ENCODE assay signal across 17 cellular contexts in genomic region chrX:95057341-95057740, GRCh38.
DNase-seq lines count a peak whose midpoint lies in the region; ATAC-seq, FAIRE-seq and TF ChIP-seq lines count a peak whose summit lies in the region.
"Had no signal": no experiment of that assay in that cellular context is flagged by ENCODE, and none has a peak within 500 bp of the region (broad histone marks: within the 10 kb centered on the region; RNA-seq: fewer than 3 reads in every experiment).

No MANE protein-coding gene starts in this region.

- TF ChIP-seq CTCF in retinal pigment epithelial cell (conservative IDR thresholded peaks at IDR 0.05; ENCODE audit: low read depth, low read length) = no peak

- DNase-seq in EL = peak; percentile 26
- peak; percentile 16 for DNase-seq in RCC 7860 (ENCODE audit: low spot score)
- DNase-seq in fibroblast of gingiva (ENCODE audit: low read depth) = peak; percentile 3
- DNase-seq in retinal pigment epithelial cell (ENCODE audit: low read depth) = peak; percentile 66
- no peak for DNase-seq in DMS 273 treated with DMSO at 0.1 percent for 48 hours (lab: John Stamatoyannopoulos, UW)
- DNase-seq in NCI-H226 = no peak
- no peak for DNase-seq in activated CD4-positive, alpha-beta memory T cell treated with anti-CD3 and anti-CD28 coated beads for 36 hours
- DNase-seq: COR-L47, DMS153, Kasumi-1, NCI-H187 treated with DMSO at 0.1 percent for 48 hours, NCI-H2171, NCI-H748 treated with DMSO at 0.1 percent for 48 hours, OCI-M1 had no signal

- CTCF ChIA-PET in activated CD4-positive, alpha-beta memory T cell treated with anti-CD3 and anti-CD28 coated beads for 36 hours (lab: Charles Lee) = no interaction called here

- FAIRE-seq in RCC 7860 (lab: Jason Lieb, UNC) = peak; percentile 90
- FAIRE-seq: H54 had no signal

- no peaks in the 10 kb centered on the region for H3K27me3 Mint-ChIP-seq in activated CD4-positive, alpha-beta memory T cell treated with anti-CD3 and anti-CD28 coated beads for 36 hours
- H3K27me3 Mint-ChIP-seq: IgD-negative memory B cell had no signal

- H3K4me3 ChIP-seq in retinal pigment epithelial cell (ENCODE audit: low read length) = no peak overlapping the region

- H3K27ac Mint-ChIP-seq in activated CD4-positive, alpha-beta memory T cell treated with anti-CD3 and anti-CD28 coated beads for 36 hours = no peak overlapping the region
- H3K27ac Mint-ChIP-seq: IgD-negative memory B cell had no signal

- H3K4me3 Mint-ChIP-seq in activated CD4-positive, alpha-beta memory T cell treated with anti-CD3 and anti-CD28 coated beads for 36 hours = no peak overlapping the region
- H3K4me3 Mint-ChIP-seq: IgD-negative memory B cell had no signal

- intact Hi-C loops in activated CD4-positive, alpha-beta memory T cell treated with anti-CD3 and anti-CD28 coated beads for 36 hours (cut with micrococcal nuclease) = no loop called here

- H3K36me3 Mint-ChIP-seq in activated CD4-positive, alpha-beta memory T cell treated with anti-CD3 and anti-CD28 coated beads for 36 hours = no peaks in the 10 kb centered on the region
- H3K36me3 Mint-ChIP-seq: IgD-negative memory B cell had no signal

- POLR2A ChIA-PET in activated CD4-positive, alpha-beta memory T cell treated with anti-CD3 and anti-CD28 coated beads for 36 hours (lab: Charles Lee) = no interaction called here

- H3K4me1 Mint-ChIP-seq in activated CD4-positive, alpha-beta memory T cell treated with anti-CD3 and anti-CD28 coated beads for 36 hours (ENCODE audit: low read depth) = no peaks in the 10 kb centered on the region
- H3K4me1 Mint-ChIP-seq: IgD-negative memory B cell had no signal

- no peaks in the 10 kb centered on the region for H3K9me3 Mint-ChIP-seq in activated CD4-positive, alpha-beta memory T cell treated with anti-CD3 and anti-CD28 coated beads for 36 hours

- ATAC-seq in HG02623 (IDR thresholded peaks at IDR 0.05; ENCODE audit: unreplicated experiment) = no peak

Comparison
In these comparisons a context has a peak if more than half of its experiments do, and no peak if none do; other contexts are left out.
1. DNase-seq: peak in EL (single experiment), RCC 7860 (single experiment), fibroblast of gingiva (single experiment) and retinal pigment epithelial cell (single experiment); none in DMS 273 treated with DMSO at 0.1 percent for 48 hours (single experiment), NCI-H226 (single experiment) and activated CD4-positive, alpha-beta memory T cell treated with anti-CD3 and anti-CD28 coated beads for 36 hours (single experiment).